Comparison of ENCODE assay signal across 12 cellular contexts in genomic region chr12:52232233-52232915, GRCh38. TPM values are rescaled to one million over a fixed set of nuclear protein-coding genes. Genes with fewer than 3 reads are reported as not detected.
DNase-seq lines count a peak whose midpoint lies in the region; ATAC-seq and TF ChIP-seq lines count a peak whose summit lies in the region.
"Had no signal": no experiment of that assay in that cellular context is flagged by ENCODE, and none has a peak within 500 bp of the region (broad histone marks: within the 10 kb centered on the region; RNA-seq: fewer than 3 reads in every experiment).

No MANE protein-coding gene starts in this region.

- peaks cover 75% of the 10 kb centered on the region for H3K27me3 Mint-ChIP-seq in T-helper 17 cell
- peaks cover 4 to 22% (median 15%) of the 10 kb centered on the region in 3 donors for H3K27me3 Mint-ChIP-seq in immature natural killer cell (ENCODE audit: low read depth in 3 of 3)

- peaks cover 46% of the 10 kb centered on the region for H3K4me1 ChIP-seq in foreskin keratinocyte
- peaks cover 13% of the 10 kb centered on the region for H3K4me1 ChIP-seq in parathyroid adenoma

- H3K27ac Mint-ChIP-seq in T-helper 17 cell, result no peak overlapping the region
- H3K27ac Mint-ChIP-seq in immature natural killer cell, result no peak overlapping the region
- H3K27ac Mint-ChIP-seq: stimulated activated naive CD8-positive, alpha-beta T cell treated with anti-CD3 and anti-CD28 coated beads, Interleukin-15, amount 100 ng/mL, for 72 hours had no signal

- peak overlapping the region; percentile 80 for H2AFZ ChIP-seq in parathyroid adenoma

- H3K79me2 ChIP-seq in parathyroid adenoma, result no peaks in the 10 kb centered on the region

- H3K9me3 Mint-ChIP-seq in immature natural killer cell, result no peaks in the 10 kb centered on the region
- H3K9me3 Mint-ChIP-seq: stimulated activated naive CD8-positive, alpha-beta T cell treated with anti-CD3 and anti-CD28 coated beads, Interleukin-15, amount 100 ng/mL, for 72 hours had no signal

- H3K4me1 Mint-ChIP-seq in T-helper 17 cell (peaks cover 5% of the 10 kb centered on the region), immature natural killer cell (no peaks in the 10 kb centered on the region)

- DNase-seq in EH (ENCODE audit: low read depth) (peak; percentile 71), T-helper 17 cell (no peak), foreskin keratinocyte (no peak), NCI-H2196 (lab: John Stamatoyannopoulos, UW; ENCODE audit: unreplicated experiment) (no peak), immature natural killer cell (no peak), nucleus accumbens (lab: John Stamatoyannopoulos, UW) (no peak)
- DNase-seq: NCI-H524; stimulated activated naive CD8-positive, alpha-beta T cell treated with anti-CD3 and anti-CD28 coated beads, Interleukin-15, amount 100 ng/mL, for 72 hours had no signal

- H3K36me3 Mint-ChIP-seq in T-helper 17 cell (ENCODE audit: low read depth) (peaks cover 15% of the 10 kb centered on the region), immature natural killer cell (no peaks in the 10 kb centered on the region)

- no peaks in the 10 kb centered on the region for H3K36me3 ChIP-seq in parathyroid adenoma (ENCODE audit: control insufficient read depth, insufficient read depth, low read length)
- H3K36me3 ChIP-seq: BLaER1 treated with 17β-estradiol and CSF1 and Interleukin-3, amounts not matched to agents 10 nM and 100 nM; neutrophil had no signal

- no peak overlapping the region for H3K4me3 ChIP-seq in parathyroid adenoma (ENCODE audit: low read depth, low read length)
- H3K4me3 ChIP-seq: BLaER1 treated with 17β-estradiol and CSF1 and Interleukin-3, amounts not matched to agents 10 nM and 100 nM had no signal

- ATAC-seq in T-helper 17 cell, result no peak
- ATAC-seq in foreskin keratinocyte, result no peak
- ATAC-seq in GM21529 (IDR thresholded peaks at IDR 0.05; ENCODE audit: unreplicated experiment), result no peak
- ATAC-seq: stimulated activated naive CD8-positive, alpha-beta T cell treated with anti-CD3 and anti-CD28 coated beads, Interleukin-15, amount 100 ng/mL, for 72 hours had no signal

- TF ChIP-seq CTCF in foreskin keratinocyte (conservative IDR thresholded peaks at IDR 0.05) (no peak), parathyroid adenoma (IDR thresholded peaks at IDR 0.05) (no peak)

- H3K27ac ChIP-seq in foreskin keratinocyte (peak overlapping the region; percentile 15), parathyroid adenoma (peak overlapping the region; percentile 72)
- H3K27ac ChIP-seq: BLaER1 treated with 17β-estradiol and CSF1 and Interleukin-3, amounts not matched to agents 10 nM and 100 nM; neutrophil had no signal

- H3K27me3 ChIP-seq in foreskin keratinocyte (no peaks in the 10 kb centered on the region), parathyroid adenoma (ENCODE audit: control insufficient read depth, insufficient read depth, low read length) (no peaks in the 10 kb centered on the region)

- H3K4me2 ChIP-seq in parathyroid adenoma (ENCODE audit: low read length), result no peak overlapping the region

- peak overlapping the region; percentile 7 for H3K4me3 Mint-ChIP-seq in T-helper 17 cell
- H3K4me3 Mint-ChIP-seq in immature natural killer cell, result no peak overlapping the region
- H3K4me3 Mint-ChIP-seq: stimulated activated naive CD8-positive, alpha-beta T cell treated with anti-CD3 and anti-CD28 coated beads, Interleukin-15, amount 100 ng/mL, for 72 hours had no signal

- H3K9me3 ChIP-seq in T-helper 17 cell (ENCODE audit: control insufficient read depth, low read length, poor library complexity, severe bottlenecking) (no peaks in the 10 kb centered on the region), parathyroid adenoma (ENCODE audit: control insufficient read depth, low read length) (no peaks in the 10 kb centered on the region)
- H3K9me3 ChIP-seq: BLaER1 treated with 17β-estradiol and CSF1 and Interleukin-3, amounts not matched to agents 10 nM and 100 nM; neutrophil had no signal

- peak overlapping the region; percentile 34 for H3K9ac ChIP-seq in parathyroid adenoma
- H3K9ac ChIP-seq: BLaER1 treated with 17β-estradiol and CSF1 and Interleukin-3, amounts not matched to agents 10 nM and 100 nM had no signal

RNA-seq across cellular contexts. Expression of gene KRT7, which starts 0.7 kb away (rescaled TPM):
- total RNA-seq in T-helper 17 cell (under 1 TPM in 1 of 2 donors, not detected in 1; 0.70 TPM), foreskin keratinocyte (512 and 2,317 TPM in 2 replicates)
- polyA plus RNA-seq in foreskin keratinocyte (509 and 2,315 TPM in 2 replicates), immature natural killer cell (not detected)

RNA-seq across cellular contexts. Expression of gene KRT80, which starts 40.6 kb away (rescaled TPM):
- total RNA-seq in T-helper 17 cell, result not detected
- total RNA-seq in foreskin keratinocyte, result 2.5 and 5.3 TPM in 2 replicates
- polyA plus RNA-seq in foreskin keratinocyte, result 2.2 and 4.1 TPM in 2 replicates
- not detected for polyA plus RNA-seq in immature natural killer cell

RNA-seq across cellular contexts. Expression of gene KRT86, which starts 42.1 kb away (rescaled TPM):
- total RNA-seq in T-helper 17 cell, result under 1 TPM in 1 of 2 donors, not detected in 1; 0.21 TPM
- 0.04 TPM in 1 of 2 replicates, not detected in the other for total RNA-seq in foreskin keratinocyte
- polyA plus RNA-seq in foreskin keratinocyte, result 0.02 TPM in 1 of 2 replicates, not detected in the other
- 10 to 100 TPM in 2 of 3 donors, 1 to 10 TPM in 1; 6.6 to 13.1 (median 12.5) TPM for polyA plus RNA-seq in immature natural killer cell

RNA-seq across cellular contexts. Expression of gene KRT81, which starts 59.0 kb away (rescaled TPM):
- total RNA-seq in T-helper 17 cell (not detected), foreskin keratinocyte (not detected in 2 replicates)
- polyA plus RNA-seq in foreskin keratinocyte (0.10 and 0.14 TPM in 2 replicates), immature natural killer cell (1 to 10 TPM; 2.2 to 3.7 (median 3.6) TPM)

Comparison
In these comparisons a context has a peak if more than half of its experiments do, and no peak if none do; other contexts are left out.
1. RNA of gene KRT7, which starts 0.7 kb away (total RNA-seq): 512 to 2,317 TPM in foreskin keratinocyte; 0.70 TPM in T-helper 17 cell; every median in the first group is over 100 times any median in the second.